9 cellular contexts compared by ENCODE assay signal in the genomic region with DNA sequence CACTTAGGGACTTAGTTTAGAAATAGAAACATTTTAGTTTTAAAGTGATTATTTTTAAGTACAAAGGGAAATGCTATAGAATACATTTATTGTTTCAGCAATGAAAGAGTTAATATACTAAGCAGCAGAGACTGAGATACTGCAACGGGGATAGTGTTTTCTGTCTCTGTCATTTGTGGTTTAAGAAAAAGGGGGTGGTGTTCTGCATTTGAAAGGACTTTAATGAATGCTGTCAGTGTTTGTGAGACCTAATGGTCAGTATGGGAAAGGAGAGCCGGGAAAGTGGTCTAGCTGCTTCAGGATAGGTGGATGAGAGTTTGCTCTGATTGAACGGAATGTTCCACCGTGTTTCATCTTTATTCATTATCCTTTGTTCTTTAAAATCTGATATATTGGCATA. TPM values are rescaled to one million over a fixed set of nuclear protein-coding genes. Genes with fewer than 3 reads are reported as not detected.
DNase-seq lines count a peak whose midpoint lies in the region; ATAC-seq and TF ChIP-seq lines count a peak whose summit lies in the region.
"Had no signal": no experiment of that assay in that cellular context is flagged by ENCODE, and none has a peak within 500 bp of the region (broad histone marks: within the 10 kb centered on the region; RNA-seq: fewer than 3 reads in every experiment).

A gene with protein sequence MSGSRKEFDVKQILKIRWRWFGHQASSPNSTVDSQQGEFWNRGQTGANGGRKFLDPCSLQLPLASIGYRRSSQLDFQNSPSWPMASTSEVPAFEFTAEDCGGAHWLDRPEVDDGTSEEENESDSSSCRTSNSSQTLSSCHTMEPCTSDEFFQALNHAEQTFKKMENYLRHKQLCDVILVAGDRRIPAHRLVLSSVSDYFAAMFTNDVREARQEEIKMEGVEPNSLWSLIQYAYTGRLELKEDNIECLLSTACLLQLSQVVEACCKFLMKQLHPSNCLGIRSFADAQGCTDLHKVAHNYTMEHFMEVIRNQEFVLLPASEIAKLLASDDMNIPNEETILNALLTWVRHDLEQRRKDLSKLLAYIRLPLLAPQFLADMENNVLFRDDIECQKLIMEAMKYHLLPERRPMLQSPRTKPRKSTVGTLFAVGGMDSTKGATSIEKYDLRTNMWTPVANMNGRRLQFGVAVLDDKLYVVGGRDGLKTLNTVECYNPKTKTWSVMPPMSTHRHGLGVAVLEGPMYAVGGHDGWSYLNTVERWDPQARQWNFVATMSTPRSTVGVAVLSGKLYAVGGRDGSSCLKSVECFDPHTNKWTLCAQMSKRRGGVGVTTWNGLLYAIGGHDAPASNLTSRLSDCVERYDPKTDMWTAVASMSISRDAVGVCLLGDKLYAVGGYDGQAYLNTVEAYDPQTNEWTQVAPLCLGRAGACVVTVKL (plus strand): TSS at position 139 of the 400 bp plus-strand sequence. CDS start 421 bp downstream, outside the sequence.

- TF ChIP-seq CTCF in left ventricle myocardium inferior (IDR thresholded peaks at IDR 0.05; ENCODE audit: borderline replicate concordance) (no peak), ovary (IDR thresholded peaks at IDR 0.05) (no peak)

- no peaks in the 10 kb centered on the region for H3K27me3 Mint-ChIP-seq in T-cell

- H3K27ac ChIP-seq in left ventricle myocardium inferior (replicated peaks) (no peak within 1 kb of the TSS), ovary (no peak within 1 kb of the TSS)

- CTCF ChIA-PET in T-cell (lab: Charles Lee) = no interaction called here

- H3K4me1 Mint-ChIP-seq in T-cell = peaks cover 28 to 30% (median 28%) of the 10 kb centered on the region in 3 donors

- intact Hi-C loops in left ventricle myocardium inferior (cut with micrococcal nuclease) (no loop called here), ovary (cut with DNase I) (no loop called here)

- H3K4me3 ChIP-seq in left ventricle myocardium inferior (no peak within 1 kb of the TSS), ovary (no peak within 1 kb of the TSS)

- peak; percentile 53 for DNase-seq in G401 (ENCODE audit: low spot score)
- no peak for DNase-seq in T-cell
- DNase-seq in left ventricle myocardium inferior = no peak
- DNase-seq in ovary = no peak
- DNase-seq in NCI-H526 treated with DMSO at 0.1 percent for 48 hours (lab: John Stamatoyannopoulos, UW) = no peak
- no peak for DNase-seq in KG1 (lab: John Stamatoyannopoulos, UW)
- DNase-seq in SKM-1 (lab: John Stamatoyannopoulos, UW; ENCODE audit: unreplicated experiment) = no peak
- no peak for DNase-seq in DMS53 (lab: John Stamatoyannopoulos, UW)
- DNase-seq: NCI-H1436 had no signal

- H3K27me3 ChIP-seq in left ventricle myocardium inferior (ENCODE audit: low read depth) (no peaks in the 10 kb centered on the region), ovary (no peaks in the 10 kb centered on the region)

- H3K9me3 Mint-ChIP-seq in T-cell = no peaks in the 10 kb centered on the region

- POLR2A ChIA-PET in T-cell (lab: Charles Lee) = no interaction called here

- in situ Hi-C loops in G401 (cut with HindIII; ENCODE audit: low sequenced_read_pairs) = no loop called here

- no peak for TF ChIP-seq POLR2A in ovary (IDR thresholded peaks at IDR 0.05)

- H3K27ac Mint-ChIP-seq in T-cell = no peak within 1 kb of the TSS

- H3K4me3 Mint-ChIP-seq in T-cell = no peak within 1 kb of the TSS

- ATAC-seq in T-cell (replicated peaks in 1 of 4) = no peak

- peaks cover 4% of the 10 kb centered on the region for H3K36me3 Mint-ChIP-seq in T-cell

- peaks cover 24% of the 10 kb centered on the region for H3K4me1 ChIP-seq in left ventricle myocardium inferior
- peaks cover 1% of the 10 kb centered on the region for H3K4me1 ChIP-seq in ovary (ENCODE audit: insufficient read depth)

- no peaks in the 10 kb centered on the region for H3K9me3 ChIP-seq in left ventricle myocardium inferior (replicated peaks)
- no peaks in the 10 kb centered on the region for H3K9me3 ChIP-seq in ovary

- WGBS in ovary, 3 donors = 50 to 57% (median 51%) methylated on average over 4 of the region's 4 CpGs

- no peaks in the 10 kb centered on the region for H3K36me3 ChIP-seq in left ventricle myocardium inferior
- no peaks in the 10 kb centered on the region for H3K36me3 ChIP-seq in ovary

- no peak for TF ChIP-seq EP300 in ovary (IDR thresholded peaks at IDR 0.05)

RNA-seq across cellular contexts. Expression of the gene that starts here (rescaled TPM):
- 68.1 and 91.7 TPM in 2 replicates for total RNA-seq in G401 (2014; rRNA removed; shearing (Covaris generic))
- total RNA-seq in T-cell (10 to 100 TPM; 17.1 to 26.3 (median 18.6) TPM), left ventricle myocardium inferior (11.2 TPM), ovary (10 to 100 TPM; 18.0 to 45.9 (median 41.6) TPM)
- 10 to 100 TPM; 20.2 to 33.1 TPM for polyA plus RNA-seq in ovary
